14 cellular contexts compared by ENCODE assay signal in genomic region chr2:127165539-127165935, GRCh38. TPM values are rescaled to one million over a fixed set of nuclear protein-coding genes. Genes with fewer than 3 reads are reported as not detected.
A peak's percentile ranks its signal among the peaks of the same experiment; 100 is the strongest.
DNase-seq lines count a peak whose midpoint lies in the region; TF ChIP-seq lines count a peak whose summit lies in the region.
"Had no signal": no experiment of that assay in that cellular context is flagged by ENCODE, and none has a peak within 500 bp of the region (broad histone marks: within the 10 kb centered on the region; RNA-seq: fewer than 3 reads in every experiment).

No MANE protein-coding gene starts in this region.

- no TSS peak for BruUV-seq in Calu3 (replicated peaks; lab: Mats Ljungman, UMichigan)

- peaks cover 33% of the 10 kb centered on the region for H3K4me1 Mint-ChIP-seq in Calu3 (ENCODE audit: low read depth, unreplicated experiment)
- H3K4me1 Mint-ChIP-seq in nephron progenitor cell: peaks cover 62% of the 10 kb centered on the region

- CTCF ChIA-PET in Calu3 (lab: Charles Lee): interaction anchor here (0.6 kb wide), 1 partner anchor 266 kb away, joined by 3 read pairs; no protein-coding TSS in a partner anchor
- CTCF ChIA-PET in RWPE1 (lab: Yijun Ruan, JAX): no interaction called here

- intact Hi-C loops in Calu3 (cut with micrococcal nuclease; ENCODE audit: unreplicated experiment): loop anchor here (5.0 to 10.0 kb wide), 2 partner anchors 61 to 98 kb away; partner anchors contain the start of gene BIN1

- H3K4me3 Mint-ChIP-seq in Calu3 (ENCODE audit: low read depth, unreplicated experiment) (no peak overlapping the region), nephron progenitor cell (no peak overlapping the region)
- H3K4me3 Mint-ChIP-seq: memory B cell; stimulated activated memory B cell treated with anti-CD40 and anti-IgM and Interleukin-4, amounts not matched to agents 10 μg/mL and 1 μg/mL and 100 μg/mL, for 72 hours; T-helper 17 cell had no signal

- H3K36me3 Mint-ChIP-seq in Calu3 (ENCODE audit: insufficient read depth, unreplicated experiment): no peaks in the 10 kb centered on the region
- no peaks in the 10 kb centered on the region for H3K36me3 Mint-ChIP-seq in nephron progenitor cell (ENCODE audit: low read depth)
- H3K36me3 Mint-ChIP-seq: memory B cell; stimulated activated memory B cell treated with anti-CD40 and anti-IgM and Interleukin-4, amounts not matched to agents 10 μg/mL and 1 μg/mL and 100 μg/mL, for 72 hours had no signal

- TF ChIP-seq CTCF in Calu3 (IDR thresholded peaks at IDR 0.05; ENCODE audit: unreplicated experiment) (no peak), nephron progenitor cell (IDR thresholded peaks at IDR 0.05) (no peak), RWPE1 (conservative IDR thresholded peaks at IDR 0.05; ENCODE audit: low read depth) (no peak)

- DNase-seq in Calu3: peak; percentile 41
- DNase-seq in HT1080 (ENCODE audit: low read depth): peak; percentile 24
- DNase-seq in SHP77 treated with DMSO at 0.1 percent for 48 hours (lab: John Stamatoyannopoulos, UW): peak; percentile 8
- DNase-seq in nephron progenitor cell: no peak
- no peak for DNase-seq in DMS 273 (lab: John Stamatoyannopoulos, UW; ENCODE audit: unreplicated experiment)
- DNase-seq in cortex of kidney (lab: John Stamatoyannopoulos, UW): no peak
- no peak for DNase-seq in RWPE1 (ENCODE audit: low spot score)
- no peak for DNase-seq in GF-D8 (lab: John Stamatoyannopoulos, UW)
- DNase-seq: AML-193; central memory CD4-positive, alpha-beta T cell; NCI-H524 treated with DMSO at 0.1 percent for 48 hours; T-helper 17 cell had no signal

- no peaks in the 10 kb centered on the region for H3K27me3 Mint-ChIP-seq in Calu3 (ENCODE audit: unreplicated experiment)
- no peaks in the 10 kb centered on the region for H3K27me3 Mint-ChIP-seq in nephron progenitor cell (ENCODE audit: low read depth, poor library complexity)
- H3K27me3 Mint-ChIP-seq: memory B cell; stimulated activated memory B cell treated with anti-CD40 and anti-IgM and Interleukin-4, amounts not matched to agents 10 μg/mL and 1 μg/mL and 100 μg/mL, for 72 hours had no signal

- H3K27ac ChIP-seq in RWPE1: no peak overlapping the region

- POLR2A ChIA-PET in RWPE1 (lab: Yijun Ruan, JAX; ENCODE audit: low non-redundant PET): no interaction called here

- H3K9me3 Mint-ChIP-seq in Calu3 (ENCODE audit: low read depth, unreplicated experiment) (no peaks in the 10 kb centered on the region), nephron progenitor cell (no peaks in the 10 kb centered on the region)
- H3K9me3 Mint-ChIP-seq: memory B cell; stimulated activated memory B cell treated with anti-CD40 and anti-IgM and Interleukin-4, amounts not matched to agents 10 μg/mL and 1 μg/mL and 100 μg/mL, for 72 hours had no signal

- H3K27ac Mint-ChIP-seq in Calu3 (ENCODE audit: unreplicated experiment) (peak overlapping the region; percentile 60), nephron progenitor cell (peak overlapping the region; percentile 59)
- H3K27ac Mint-ChIP-seq: memory B cell; stimulated activated memory B cell treated with anti-CD40 and anti-IgM and Interleukin-4, amounts not matched to agents 10 μg/mL and 1 μg/mL and 100 μg/mL, for 72 hours; T-helper 17 cell had no signal

RNA-seq across cellular contexts. Expression of gene CYP27C1, which starts 54.6 kb away (rescaled TPM):
- 0.07 TPM in 1 of 2 replicates, not detected in the other for total RNA-seq in Calu3 (2022)
- 1.4 and 1.5 TPM in 2 replicates for total RNA-seq in HT1080 (2014; rRNA removed; shearing (Covaris generic))
- 1.2 and 2.1 TPM in 2 replicates for polyA plus RNA-seq in HT1080 (2015; cell fraction: cytosol; rRNA removed)
- 2.3 and 3.0 TPM in 2 replicates for polyA plus RNA-seq in HT1080 (2015; cell fraction: nucleus; rRNA removed)
- total RNA-seq: T-helper 17 cell had no signal

RNA-seq across cellular contexts. Expression of gene BIN1, which starts 58.6 kb away (rescaled TPM):
- total RNA-seq in Calu3 (2022): 52.8 and 54.7 TPM in 2 replicates
- total RNA-seq in HT1080 (2014; rRNA removed; shearing (Covaris generic)): 68.0 and 68.8 TPM in 2 replicates
- polyA plus RNA-seq in HT1080 (2015; cell fraction: cytosol; rRNA removed): 47.8 and 48.5 TPM in 2 replicates
- polyA plus RNA-seq in HT1080 (2015; cell fraction: nucleus; rRNA removed): 36.4 and 40.8 TPM in 2 replicates

Comparison
In these comparisons a context has a peak if more than half of its experiments do, and no peak if none do; other contexts are left out.
1. DNase-seq: peak in Calu3 (single experiment), HT1080 (single experiment) and SHP77 treated with DMSO at 0.1 percent for 48 hours (single experiment); none in nephron progenitor cell (single experiment), DMS 273 (single experiment), cortex of kidney (single experiment), RWPE1 (single experiment) and GF-D8 (single experiment).